ENCODE assay signal across 9 cellular contexts in the genomic region with DNA sequence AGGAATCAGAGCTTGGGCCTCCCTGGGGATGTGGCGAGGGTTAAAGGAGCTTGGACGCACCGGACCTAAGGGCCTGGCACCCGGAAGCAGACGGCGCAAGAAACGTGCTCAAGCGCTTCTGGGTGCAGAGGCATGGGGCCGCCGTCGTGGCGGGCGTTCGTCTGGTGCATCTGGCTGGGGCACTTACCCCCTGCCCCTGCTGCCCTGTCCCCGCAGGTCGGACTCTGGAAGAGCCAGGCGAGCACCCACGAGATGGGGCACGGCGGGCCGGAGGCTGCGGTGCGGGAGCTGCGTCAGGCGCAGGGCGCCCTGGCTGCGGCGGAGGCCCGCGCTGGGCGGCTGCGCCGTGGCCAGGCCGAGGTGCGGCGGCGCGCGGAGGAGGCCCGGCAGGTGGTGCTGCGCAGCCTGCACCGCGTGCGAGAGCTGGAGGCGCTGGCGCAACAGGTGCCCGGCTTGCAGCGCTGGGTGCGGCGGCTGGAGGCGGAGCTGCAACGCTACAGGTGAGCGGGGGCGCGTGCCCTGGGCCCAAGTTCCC. TPM values are rescaled to one million over a fixed set of nuclear protein-coding genes. Genes with fewer than 3 reads are reported as not detected.
DNase-seq lines count a peak whose midpoint lies in the region; ATAC-seq and TF ChIP-seq lines count a peak whose summit lies in the region.
"Had no signal": no experiment of that assay in that cellular context is flagged by ENCODE, and none has a peak within 500 bp of the region (broad histone marks: within the 10 kb centered on the region; RNA-seq: fewer than 3 reads in every experiment).

No MANE protein-coding gene starts in this region.

- peak; percentile 26 for TF ChIP-seq CTCF in RWPE2 (IDR thresholded peaks at IDR 0.05; ENCODE audit: poor library complexity, severe bottlenecking)

- H3K9me3 Mint-ChIP-seq in naive B cell: no peaks in the 10 kb centered on the region

- H3K4me1 Mint-ChIP-seq in naive B cell: peaks cover 26 to 33% (median 27%) of the 10 kb centered on the region in 3 donors

- H3K27me3 ChIP-seq in H7 (ENCODE audit: control insufficient read depth, insufficient read depth, low read length): peaks cover 52% of the 10 kb centered on the region
- H3K27me3 ChIP-seq in RWPE2 (ENCODE audit: insufficient read depth, poor library complexity, severe bottlenecking): peaks cover 65% of the 10 kb centered on the region

- peaks cover 55 to 66% (median 61%) of the 10 kb centered on the region in 3 donors for H3K27me3 Mint-ChIP-seq in naive B cell

- in situ Hi-C loops in T47D (cut with HindIII; ENCODE audit: low pct_unique_long_range_greater_than_20kb, low sequenced_read_pairs): no loop called here

- no peak overlapping the region for H3K27ac Mint-ChIP-seq in naive B cell

- H3K27ac ChIP-seq in RWPE2 (ENCODE audit: poor library complexity, severe bottlenecking): no peak overlapping the region
- H3K27ac ChIP-seq: HL-60 had no signal

- H3K4me1 ChIP-seq in RWPE2 (ENCODE audit: insufficient read depth, poor library complexity, severe bottlenecking): no peaks in the 10 kb centered on the region

- peak; percentile 86 for DNase-seq in H7
- DNase-seq in RWPE2 (ENCODE audit: low spot score): no peak
- DNase-seq in T47D (ENCODE audit: low read depth in 1 of 2, low spot score in 1 of 2): peak; percentile 79 to 84
- no peak for DNase-seq in naive B cell
- no peak for DNase-seq in EL
- DNase-seq in GM19238 (ENCODE audit: insufficient read length, low spot score): no peak
- DNase-seq in retina: no peak

- H3K4me3 Mint-ChIP-seq in naive B cell: peak overlapping the region; percentile 44 to 80 (median 64)

- H3K9me3 ChIP-seq in RWPE2 (ENCODE audit: severe bottlenecking): no peaks in the 10 kb centered on the region

- H3K36me3 Mint-ChIP-seq in naive B cell: no peaks in the 10 kb centered on the region

- H3K36me3 ChIP-seq in H7 (replicated peaks; ENCODE audit: control insufficient read depth, insufficient read depth, low read length): no peaks in the 10 kb centered on the region
- H3K36me3 ChIP-seq in RWPE2 (ENCODE audit: low read depth): no peaks in the 10 kb centered on the region

- ATAC-seq in RWPE2 (ENCODE audit: low read depth): peak; percentile 79
- ATAC-seq in naive B cell (ENCODE audit: low read depth in 2 of 2): peak; percentile 80 to 82
- no peak for ATAC-seq in GM19467 (IDR thresholded peaks at IDR 0.05; ENCODE audit: unreplicated experiment)

- peak overlapping the region; percentile 8; the same call in 1 of the 2 replicates for H3K4me3 ChIP-seq in H7 (ENCODE audit: insufficient read depth, low read depth, low read length)
- H3K4me3 ChIP-seq in RWPE2 (ENCODE audit: severe bottlenecking): no peak overlapping the region

RNA-seq across cellular contexts. Expression of a gene that starts 2.5 kb away (rescaled TPM):
- 0.21 and 0.81 TPM in 2 replicates for total RNA-seq in H7 (2014; rRNA removed; shearing (Covaris generic))
- polyA plus RNA-seq in naive B cell (ENCODE audit: low read depth in 6 of 6): not detected

RNA-seq across cellular contexts. Expression of a gene that starts 9.8 kb away (rescaled TPM):
- total RNA-seq in H7 (2014; rRNA removed; shearing (Covaris generic)): 0.87 and 1.7 TPM in 2 replicates
- polyA plus RNA-seq in naive B cell (ENCODE audit: low read depth in 6 of 6): not detected

RNA-seq across cellular contexts. Expression of a gene that starts 56.9 kb away (rescaled TPM):
- not detected in 2 replicates for total RNA-seq in H7 (2014; rRNA removed; shearing (Covaris generic))
- polyA plus RNA-seq in naive B cell (ENCODE audit: low read depth in 6 of 6): 1 to 10 TPM in 5 of 6 donors, under 1 TPM in 1; 0.99 to 6.8 (median 4.1) TPM

Comparison
In these comparisons a context has a peak if more than half of its experiments do, and no peak if none do; other contexts are left out.
1. DNase-seq: peak in H7 (single experiment) and T47D (2 of 2); none in RWPE2 (single experiment), naive B cell (single experiment), EL (single experiment), GM19238 (single experiment) and retina (single experiment).